13 cellular contexts compared by ENCODE assay signal in the genomic region with DNA sequence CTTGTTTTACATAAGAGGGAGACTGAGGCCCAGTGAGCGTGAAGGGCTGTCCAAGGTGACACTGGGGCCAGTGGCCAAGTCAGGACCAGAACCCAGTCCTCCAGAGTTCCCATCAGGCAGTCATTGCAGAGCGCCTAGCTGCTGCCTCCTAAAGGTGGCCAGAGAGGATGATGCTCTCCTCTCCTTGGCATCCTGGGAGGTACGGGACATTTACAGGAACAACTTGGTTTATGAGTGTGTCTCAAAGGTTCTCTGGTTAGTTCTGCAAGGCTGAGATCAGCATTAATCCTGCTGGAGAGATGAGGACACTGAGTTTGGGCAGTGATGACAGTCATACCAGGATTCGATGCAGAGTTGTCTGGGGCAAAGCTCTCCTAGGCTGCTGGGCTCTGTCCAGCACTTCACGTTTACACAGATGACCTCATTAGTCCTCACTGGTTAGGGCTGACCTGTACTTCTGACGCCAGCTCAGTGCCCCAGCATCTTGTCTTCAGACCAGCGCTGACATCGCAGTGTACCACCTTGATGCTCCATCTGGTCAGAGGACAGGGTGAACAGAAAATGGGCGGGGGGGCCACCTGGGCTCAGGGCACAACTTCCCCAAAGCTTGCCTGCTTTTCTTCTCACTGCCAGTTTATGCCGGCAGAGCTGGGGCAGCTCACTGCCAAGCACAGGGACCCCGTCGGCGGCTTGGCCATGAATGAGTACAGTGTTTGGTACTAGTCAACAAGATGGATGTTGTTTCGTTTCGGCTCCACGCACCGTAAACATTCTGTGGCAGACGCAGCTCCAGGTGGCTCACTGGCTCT.
DNase-seq lines count a peak whose midpoint lies in the region; ATAC-seq and TF ChIP-seq lines count a peak whose summit lies in the region.
"Had no signal": no experiment of that assay in that cellular context is flagged by ENCODE, and none has a peak within 500 bp of the region (broad histone marks: within the 10 kb centered on the region; RNA-seq: fewer than 3 reads in every experiment).

No MANE protein-coding gene starts in this region.

- no peak overlapping the region for H2AFZ ChIP-seq in GM23248

- intact Hi-C loops in posterior vena cava (cut with DNase I): no loop called here

- H3F3A ChIP-seq in GM23248 (ENCODE audit: insufficient read depth): peaks cover 13% of the 10 kb centered on the region

- DNase-seq in GM23248 (peak; percentile 16), fibroblast of pulmonary artery (ENCODE audit: low read depth) (peak; percentile 4), posterior vena cava (ENCODE audit: low spot score) (peak; percentile 69), activated gamma-delta T cell treated with Interleukin-2 at 50 U/mL for 16 hours (no peak), cerebellum (ENCODE audit: low spot score) (no peak)
- no peak for DNase-seq in activated CD4-positive, alpha-beta T cell treated with anti-CD3 and anti-CD28 coated beads, Interleukin-2, amount 50 U/mL, for 1 hour
- DNase-seq: Calu3, immature natural killer cell, MV-4-11 had no signal

- no peaks in the 10 kb centered on the region for H3K36me3 ChIP-seq in GM23248 (ENCODE audit: low read depth)
- H3K36me3 ChIP-seq: neutrophil, tibial artery had no signal

- no peak overlapping the region for H3K4me3 ChIP-seq in GM23248
- no peak overlapping the region for H3K4me3 ChIP-seq in fibroblast of pulmonary artery (replicated peaks; ENCODE audit: low read depth, low read length)
- H3K4me3 ChIP-seq: tibial artery had no signal

- no peak overlapping the region for H3K9ac ChIP-seq in GM23248

- no peak for ATAC-seq in GM18517 (IDR thresholded peaks at IDR 0.05; ENCODE audit: unreplicated experiment)

- in situ Hi-C loops in GM23248 (cut with MboI): no loop called here

- no peak for TF ChIP-seq CTCF in fibroblast of pulmonary artery (IDR thresholded peaks at IDR 0.05; ENCODE audit: low read length, missing control alignments)

- no peaks in the 10 kb centered on the region for H3K27me3 ChIP-seq in GM23248 (replicated peaks; ENCODE audit: insufficient read depth)
- H3K27me3 ChIP-seq: neutrophil had no signal

- WGBS in GM23248 (ENCODE audit: low coverage in 1 of 2, low lambda C conversion rate in 2 of 2, missing lambda C conversion rate in 2 of 2), 2 experiments: 91% methylated on average over 17 to 18 of the region's 18 CpGs

- H3K9me3 ChIP-seq in GM23248 (ENCODE audit: low read depth): no peaks in the 10 kb centered on the region
- H3K9me3 ChIP-seq: neutrophil, tibial artery had no signal

- no peaks in the 10 kb centered on the region for H3K9me2 ChIP-seq in GM23248 (ENCODE audit: insufficient read depth)

- H3K4me1 ChIP-seq in GM23248 (ENCODE audit: insufficient read depth): peaks cover 5% of the 10 kb centered on the region
- H3K4me1 ChIP-seq: tibial artery had no signal

- H3K79me2 ChIP-seq in GM23248 (ENCODE audit: insufficient read depth): no peaks in the 10 kb centered on the region

- H3K4me2 ChIP-seq in GM23248 (ENCODE audit: unreplicated experiment): no peak overlapping the region

- no peak overlapping the region for H3K27ac ChIP-seq in GM23248
- H3K27ac ChIP-seq: neutrophil, tibial artery had no signal

- no peaks in the 10 kb centered on the region for H4K20me1 ChIP-seq in GM23248 (ENCODE audit: insufficient read depth)

TF ChIP-seq in PFSK-1, 5 proteins besides CTCF, POLR2A, EP300 and RAD21:
- TF ChIP-seq REST (IDR thresholded peaks at IDR 0.05; ENCODE audit: insufficient read depth in 1 of 2, low read depth in 2 of 2, low read length in 2 of 2): peak; percentile 46 to 84; a peak in 3 of 4 replicates
- TF ChIP-seq FOXP2 (optimal IDR thresholded peaks at IDR 0.05; ENCODE audit: borderline replicate concordance, extremely low read depth, extremely low read length, insufficient read depth): no peak
- TF ChIP-seq SIN3A (IDR thresholded peaks at IDR 0.05; ENCODE audit: borderline replicate concordance, insufficient read depth, low read length): no peak
- no peak for TF ChIP-seq TAF1 (IDR thresholded peaks at IDR 0.05; ENCODE audit: borderline replicate concordance, insufficient read depth, low read length)
- no peak for TF ChIP-seq POLR2AphosphoS5 (IDR thresholded peaks at IDR 0.05; ENCODE audit: low read depth, low read length)
TF ChIP-seq in PFSK-1: peak in this region for 1.

Comparison
In these comparisons a context has a peak if more than half of its experiments do, and no peak if none do; other contexts are left out.
1. DNase-seq: peak in GM23248 (single experiment), fibroblast of pulmonary artery (single experiment) and posterior vena cava (single experiment); none in activated gamma-delta T cell treated with Interleukin-2 at 50 U/mL for 16 hours (single experiment), cerebellum (single experiment) and activated CD4-positive, alpha-beta T cell treated with anti-CD3 and anti-CD28 coated beads, Interleukin-2, amount 50 U/mL, for 1 hour (single experiment).